Comparison of ENCODE assay signal across 9 cellular contexts in the genomic region with DNA sequence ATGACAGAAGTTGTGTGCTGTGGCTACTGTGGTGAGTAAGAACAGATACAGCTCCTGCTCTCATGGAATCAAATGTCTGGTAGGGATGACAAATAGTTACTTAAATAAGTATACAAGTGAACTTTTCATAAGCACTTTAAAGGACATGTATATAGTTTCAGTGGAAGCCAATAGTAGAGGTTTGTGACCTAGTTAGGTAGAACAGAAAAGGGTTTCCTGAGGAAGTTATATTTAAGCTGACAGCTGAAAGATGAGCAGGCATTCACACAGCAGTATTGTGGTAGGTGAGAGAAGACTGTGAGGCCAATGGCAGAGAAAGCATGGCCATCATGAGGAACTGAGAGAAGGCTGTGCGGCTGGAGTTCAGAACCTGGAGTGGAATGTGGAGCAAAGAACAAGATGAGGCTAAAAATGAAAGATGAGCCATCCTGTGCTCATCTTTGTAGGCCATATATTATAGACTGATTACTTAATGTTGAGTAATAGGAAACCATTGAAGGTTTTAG. TPM values are rescaled to one million over a fixed set of nuclear protein-coding genes. Genes with fewer than 3 reads are reported as not detected.
DNase-seq lines count a peak whose midpoint lies in the region; ATAC-seq, FAIRE-seq and TF ChIP-seq lines count a peak whose summit lies in the region.
"Had no signal": no experiment of that assay in that cellular context is flagged by ENCODE, and none has a peak within 500 bp of the region (broad histone marks: within the 10 kb centered on the region; RNA-seq: fewer than 3 reads in every experiment).

No MANE protein-coding gene starts in this region.

- H3K27ac ChIP-seq in GM12878 (ENCODE audit: control insufficient read depth, insufficient read depth): peak overlapping the region; percentile 31; the same call in 1 of the 2 replicates
- no peak overlapping the region for H3K27ac ChIP-seq in lower lobe of right lung
- H3K27ac ChIP-seq in neural progenitor cell: no peak overlapping the region

- SMC1A ChIA-PET in GM12878 (lab: Charles Lee; ENCODE audit: uncharacterized antibody, unreplicated experiment): interaction anchor here (0.6 to 2.0 kb wide), 4 partner anchors 11 to 73 kb away, joined by 3 to 10 read pairs (median 4); no protein-coding TSS in a partner anchor

- H2AFZ ChIP-seq in GM12878 (ENCODE audit: control insufficient read depth, low read depth, low read length) (no peak overlapping the region), neural progenitor cell (replicated peaks) (no peak overlapping the region)

- H3F3A ChIP-seq in neural progenitor cell (ENCODE audit: low read depth): no peaks in the 10 kb centered on the region

- BruUV-seq in GM12878 (replicated peaks; lab: Mats Ljungman, UMichigan): no TSS peak

- FAIRE-seq in GM12878 (lab: Jason Lieb, UNC): no peak

- no peak for TF ChIP-seq EP300 in GM12878 (IDR thresholded peaks at IDR 0.05; ENCODE audit: borderline replicate concordance in 1 of 2, control insufficient read depth in 1 of 2, low read depth in 2 of 2, low read length in 2 of 2)

- H4K20me1 ChIP-seq in GM12878 (ENCODE audit: control insufficient read depth, insufficient read depth) (no peaks in the 10 kb centered on the region), neural progenitor cell (ENCODE audit: low read depth) (no peaks in the 10 kb centered on the region)

- H3K9me3 Mint-ChIP-seq in neural progenitor cell: peaks cover 2% of the 10 kb centered on the region

- TF ChIP-seq CTCF in GM20000 (IDR thresholded peaks at IDR 0.05; ENCODE audit: extremely low read depth, missing control alignments): no peak
- no peak for TF ChIP-seq CTCF in GM12878 (IDR thresholded peaks at IDR 0.05 in 2 of 3, conservative IDR thresholded peaks at IDR 0.05 in 1 of 3; ENCODE audit: control insufficient read depth in 2 of 3, extremely low read depth in 1 of 3, insufficient read depth in 1 of 3, low read depth in 3 of 3, low read length in 3 of 3)
- TF ChIP-seq CTCF in lower lobe of right lung (IDR thresholded peaks at IDR 0.05): no peak
- TF ChIP-seq CTCF in neural progenitor cell (IDR thresholded peaks at IDR 0.05): no peak

- H3K36me3 Mint-ChIP-seq in neural progenitor cell: no peaks in the 10 kb centered on the region

- H3K79me2 ChIP-seq in GM12878 (ENCODE audit: control insufficient read depth, insufficient read depth, low read length): no peaks in the 10 kb centered on the region
- no peaks in the 10 kb centered on the region for H3K79me2 ChIP-seq in neural progenitor cell (ENCODE audit: low read depth)

- no peak overlapping the region for H3K27ac Mint-ChIP-seq in neural progenitor cell

- no peak overlapping the region for H3K4me2 ChIP-seq in GM12878 (ENCODE audit: control insufficient read depth, insufficient read depth)
- no peak overlapping the region for H3K4me2 ChIP-seq in neural progenitor cell

- H3K4me1 ChIP-seq in GM12878 (ENCODE audit: control insufficient read depth, insufficient read depth, low read length) (peaks cover 8% of the 10 kb centered on the region), lower lobe of right lung (no peaks in the 10 kb centered on the region), neural progenitor cell (no peaks in the 10 kb centered on the region)

- no peak overlapping the region for H3K9ac ChIP-seq in GM12878 (ENCODE audit: control insufficient read depth, insufficient read depth, low read length)
- H3K9ac ChIP-seq in neural progenitor cell: no peak overlapping the region

- H3K4me3 Mint-ChIP-seq in neural progenitor cell: no peak overlapping the region

- no peaks in the 10 kb centered on the region for H3K27me3 Mint-ChIP-seq in neural progenitor cell (ENCODE audit: insufficient read depth, low read depth)

- ATAC-seq in HG03175 (IDR thresholded peaks at IDR 0.05; ENCODE audit: unreplicated experiment) (peak; percentile 86), GM12878 (peak; percentile 96), lower lobe of right lung (no peak)

- DNase-seq in GM04504 (ENCODE audit: low read depth): peak; percentile 6
- DNase-seq in GM20000 (ENCODE audit: low spot score): peak; percentile 13
- DNase-seq in GM12878 (ENCODE audit: low read depth, low spot score): peak; percentile 72
- DNase-seq in lower lobe of right lung: no peak
- no peak for DNase-seq in neural progenitor cell (ENCODE audit: low spot score)
- DNase-seq in NCI-H345 (lab: John Stamatoyannopoulos, UW): no peak
- no peak for DNase-seq in NCI-H748 (lab: John Stamatoyannopoulos, UW; ENCODE audit: unreplicated experiment)
- DNase-seq: DMS 273 treated with DMSO at 0.1 percent for 48 hours had no signal

- in situ Hi-C loops in GM12878 (cut with MboI): no loop called here

- H3K36me3 ChIP-seq in GM12878 (ENCODE audit: control insufficient read depth in 2 of 2, insufficient read depth in 2 of 2, low read length in 1 of 2) (no peaks in the 10 kb centered on the region), lower lobe of right lung (no peaks in the 10 kb centered on the region), neural progenitor cell (no peaks in the 10 kb centered on the region)

- RAD21 ChIA-PET in GM12878 (lab: Charles Lee; ENCODE audit: unreplicated experiment): interaction anchor here (1.4 kb wide), 2 partner anchors 16 to 350 kb away, joined by 3 to 4 read pairs; partner anchors contain the start of gene FAM174A

- POLR2A ChIA-PET in GM12878 (lab: Charles Lee): interaction anchor here (1.0 kb wide), 1 partner anchor 16 kb away, joined by 3 read pairs; the partner anchor contains the start of gene FAM174A

- intact Hi-C loops in GM12878 (cut with micrococcal nuclease; ENCODE audit: unreplicated experiment) (loop anchor here (5.0 kb wide), 1 partner anchor 352 kb away; the partner anchor contains the start of gene ST8SIA4), lower lobe of right lung (cut with DNase I) (no loop called here)

- 48% methylated on average over 1 of the region's 1 CpG for WGBS in GM12878 (ENCODE audit: insufficient coverage, insufficient replicate concordance, low lambda C conversion rate, missing lambda C conversion rate)

- H3K27me3 ChIP-seq in GM12878 (replicated peaks in 1 of 2; ENCODE audit: control insufficient read depth in 2 of 2, insufficient read depth in 2 of 2, low read length in 1 of 2) (no peaks in the 10 kb centered on the region), lower lobe of right lung (ENCODE audit: low read depth) (no peaks in the 10 kb centered on the region), neural progenitor cell (no peaks in the 10 kb centered on the region)

- no peaks in the 10 kb centered on the region for H3K4me1 Mint-ChIP-seq in neural progenitor cell

- no peak for TF ChIP-seq RAD21 in GM12878 (IDR thresholded peaks at IDR 0.05; ENCODE audit: insufficient read depth, low read depth, low read length)

- CTCF ChIA-PET in GM12878 (lab: Yijun Ruan, JAX): interaction anchor here (1.1 kb wide), 1 partner anchor 14 kb away, joined by 3 read pairs; no protein-coding TSS in a partner anchor

- H3K9me3 ChIP-seq in GM12878 (replicated peaks; ENCODE audit: control insufficient read depth, insufficient read depth, low read length) (no peaks in the 10 kb centered on the region), lower lobe of right lung (no peaks in the 10 kb centered on the region), neural progenitor cell (ENCODE audit: low read depth) (no peaks in the 10 kb centered on the region)

- H3K4me3 ChIP-seq in GM12878 (no peak overlapping the region), lower lobe of right lung (no peak overlapping the region), neural progenitor cell (no peak overlapping the region)

- TF ChIP-seq POLR2A in GM12878 (IDR thresholded peaks at IDR 0.05; ENCODE audit: low read depth, low read length): no peak

TF ChIP-seq in GM12878, 131 proteins besides CTCF, POLR2A, EP300 and RAD21 (continues in another document):
- TF ChIP-seq IRF4 (IDR thresholded peaks at IDR 0.05; ENCODE audit: low read depth, low read length) (peak; percentile 65; the same call in 1 of the 2 replicates), DPF2 (IDR thresholded peaks at IDR 0.05) (0 out of 2 replicates have a peak, but pooled peaks have one; percentile 32), SIN3A (IDR thresholded peaks at IDR 0.05; ENCODE audit: low read depth, low read length) (no peak), BACH1 (IDR thresholded peaks at IDR 0.05; ENCODE audit: borderline replicate concordance) (no peak), NFIC (IDR thresholded peaks at IDR 0.05; ENCODE audit: low read depth, low read length) (peak; percentile 66; the same call in 1 of the 2 replicates), MEF2A (IDR thresholded peaks at IDR 0.05; ENCODE audit: insufficient read depth, low read depth, low read length) (peak; percentile 75), ZNF207 (IDR thresholded peaks at IDR 0.05; ENCODE audit: borderline replicate concordance) (no peak), ELK1 (IDR thresholded peaks at IDR 0.05; ENCODE audit: low read depth, low read length) (no peak), FOXM1 (IDR thresholded peaks at IDR 0.05; ENCODE audit: low read depth, low read length) (peak; percentile 57; the same call in 1 of the 2 replicates)

RNA-seq across cellular contexts. Expression of gene FAM174A, which starts 15.4 kb away (rescaled TPM):
- total RNA-seq in GM12878 (2013; cell fraction: nucleolus; rRNA removed): 18.0 and 23.4 TPM in 2 replicates
- 8.4 and 9.8 TPM in 2 replicates for total RNA-seq in GM12878 (2014; rRNA removed)
- total RNA-seq in GM12878 (2014; rRNA removed; fragmentation: Illumina TruSeq; extraction: Trizol): 4.5 TPM in 2 replicates
- 7.4 and 7.5 TPM in 2 replicates for total RNA-seq in GM12878 (2021)
- polyA plus RNA-seq in GM12878 (2011; ENCODE audit: low read depth): 1.5 TPM
- polyA plus RNA-seq in GM12878 (2011; rRNA removed): 4.0 and 6.7 TPM in 2 replicates
- polyA plus RNA-seq in GM12878 (2011; cell fraction: cytosol; rRNA removed): 2.9 and 6.3 TPM in 2 replicates
- 3.0 and 3.6 TPM in 2 replicates for polyA plus RNA-seq in GM12878 (2011; cell fraction: nucleus; rRNA removed)
- polyA plus RNA-seq in GM12878 (2012): 6.2 and 6.5 TPM in 2 replicates
- 3.4 and 4.4 TPM in 2 replicates for polyA plus RNA-seq in GM12878 (2014; fragmentation: Illumina TruSeq; extraction: Trizol)
- 1 to 10 TPM; 1.4 to 4.2 TPM for polyA plus RNA-seq in GM12878 (2014; fragmentation: Nextera tagmentation; extraction: Ambion mirVana)
- 7.9 and 12.0 TPM in 2 replicates for polyA plus RNA-seq in GM12878 (2014; rRNA removed)
- 10 to 100 TPM; 11.3 to 12.1 TPM for polyA plus RNA-seq in GM12878 (2016; fragmentation: Nextera tagmentation; extraction: Ambion mirVana)
- 0.95 and 6.1 TPM in 2 replicates for polyA minus RNA-seq in GM12878 (2011; rRNA and poly(A)+ RNA removed)
- polyA minus RNA-seq in GM12878 (2011; cell fraction: cytosol; rRNA and poly(A)+ RNA removed): 3.9 and 4.5 TPM in 2 replicates
- 16.8 and 28.4 TPM in 2 replicates for polyA minus RNA-seq in GM12878 (2011; cell fraction: nucleus; rRNA and poly(A)+ RNA removed)
- total RNA-seq in lower lobe of right lung: 20.5 TPM
- total RNA-seq in neural progenitor cell (ENCODE audit: low replicate concordance): 3.0 and 7.8 TPM in 2 replicates

Comparison
In these comparisons a context has a peak if more than half of its experiments do, and no peak if none do; other contexts are left out.
1. DNase-seq: peak in GM04504 (single experiment), GM20000 (single experiment) and GM12878 (single experiment); none in lower lobe of right lung (single experiment), neural progenitor cell (single experiment), NCI-H345 (single experiment) and NCI-H748 (single experiment).
2. ATAC-seq: peak in HG03175 (single experiment) and GM12878 (single experiment); none in lower lobe of right lung (0 of 2).